ENCODE assay signal across 8 cellular contexts in genomic region chr10:128047991-128048826, GRCh38.
A peak's percentile ranks its signal among the peaks of the same experiment; 100 is the strongest.
DNase-seq lines count a peak whose midpoint lies in the region; ATAC-seq and TF ChIP-seq lines count a peak whose summit lies in the region.

No MANE protein-coding gene starts in this region.

- intact Hi-C loops in A673 (cut with micrococcal nuclease; ENCODE audit: unreplicated experiment): no loop called here

- no peak overlapping the region for H3K18ac ChIP-seq in mesenchymal stem cell (ENCODE audit: low read depth in 1 of 2, low read length in 2 of 2)

- H3K4me1 ChIP-seq in mesenchymal stem cell (ENCODE audit: control insufficient read depth, insufficient read depth, low read depth, low read length) (peaks cover 6% of the 10 kb centered on the region), A673 (ENCODE audit: insufficient read depth, low read length, poor library complexity, severe bottlenecking) (no peaks in the 10 kb centered on the region)

- CTCF ChIA-PET in A673 (lab: Charles Lee): no interaction called here

- H3K27me3 ChIP-seq in mesenchymal stem cell (ENCODE audit: control insufficient read depth in 1 of 2, insufficient read depth in 1 of 2, low read length in 2 of 2) (no peaks in the 10 kb centered on the region), A673 (replicated peaks; ENCODE audit: insufficient read depth, low read depth, low read length, poor library complexity) (no peaks in the 10 kb centered on the region)

- no peak overlapping the region for H2BK15ac ChIP-seq in mesenchymal stem cell (ENCODE audit: low read depth, poor library complexity, severe bottlenecking)

- no peak overlapping the region for H2AK5ac ChIP-seq in mesenchymal stem cell (ENCODE audit: low read length, severe bottlenecking)

- H3K14ac ChIP-seq in mesenchymal stem cell (ENCODE audit: low read length in 2 of 2): no peak overlapping the region

- H4K91ac ChIP-seq in mesenchymal stem cell (ENCODE audit: low read length): no peak overlapping the region

- peaks cover 2% of the 10 kb centered on the region for H3K79me1 ChIP-seq in mesenchymal stem cell (replicated peaks; ENCODE audit: low read length, poor library complexity, severe bottlenecking)

- no peak overlapping the region for H3K4ac ChIP-seq in mesenchymal stem cell (ENCODE audit: low read depth in 1 of 2, low read length in 2 of 2)

- H3K36me3 ChIP-seq in mesenchymal stem cell (ENCODE audit: control insufficient read depth in 1 of 2, insufficient read depth in 2 of 2, low read depth in 1 of 2, low read length in 2 of 2) (peaks cover 6 to 7% of the 10 kb centered on the region in 2 experiments), A673 (ENCODE audit: insufficient read depth, low read length, poor library complexity, severe bottlenecking) (no peaks in the 10 kb centered on the region)

- TF ChIP-seq CTCF in cardiac fibroblast (IDR thresholded peaks at IDR 0.05; ENCODE audit: low read depth, low read length): no peak
- no peak for TF ChIP-seq CTCF in A673 (conservative IDR thresholded peaks at IDR 0.05; ENCODE audit: low read depth, low read length)

- no peak overlapping the region for H2BK120ac ChIP-seq in mesenchymal stem cell (ENCODE audit: low read depth, low read length)

- H2AFZ ChIP-seq in mesenchymal stem cell (ENCODE audit: low read depth, low read length): no peak overlapping the region

- ATAC-seq in GM21619 (IDR thresholded peaks at IDR 0.05; ENCODE audit: unreplicated experiment): peak; percentile 30

- WGBS in mesenchymal stem cell: 76% methylated on average over 21 of the region's 21 CpGs

- H2BK12ac ChIP-seq in mesenchymal stem cell (ENCODE audit: low read length in 2 of 2): no peak overlapping the region

- POLR2A ChIA-PET in A673 (lab: Charles Lee; ENCODE audit: low non-redundant PET): no interaction called here

- no peak overlapping the region for H3K23ac ChIP-seq in mesenchymal stem cell (ENCODE audit: low read length in 2 of 2)

- H2BK5ac ChIP-seq in mesenchymal stem cell (ENCODE audit: low read depth, low read length, poor library complexity, severe bottlenecking): no peak overlapping the region

- DNase-seq in GM04503 (ENCODE audit: low read depth) (peak; percentile 10), NCI-H2171 treated with DMSO at 0.1 percent for 48 hours (lab: John Stamatoyannopoulos, UW) (peak; percentile 78), cardiac fibroblast (ENCODE audit: low read depth in 2 of 2) (peak; percentile 80 to 92), mesenchymal stem cell (peak; percentile 50), COR-L47 (lab: John Stamatoyannopoulos, UW) (no peak), NCI-H446 treated with DMSO at 0.1 percent for 48 hours (lab: John Stamatoyannopoulos, UW) (no peak), A673 (ENCODE audit: low spot score) (no peak)

- no peak overlapping the region for H3K27ac ChIP-seq in mesenchymal stem cell (ENCODE audit: low read length, poor library complexity, severe bottlenecking)
- no peak overlapping the region for H3K27ac ChIP-seq in A673 (ENCODE audit: low read depth, low read length, poor library complexity, severe bottlenecking)

- BruUV-seq in A673 (replicated peaks; lab: Mats Ljungman, UMichigan): no TSS peak

- no peaks in the 10 kb centered on the region for H3K9me3 ChIP-seq in mesenchymal stem cell (ENCODE audit: control insufficient read depth, low read length)
- H3K9me3 ChIP-seq in A673 (ENCODE audit: low read depth, low read length, poor library complexity, severe bottlenecking): no peaks in the 10 kb centered on the region

- H3K4me2 ChIP-seq in mesenchymal stem cell (ENCODE audit: low read length, poor library complexity, severe bottlenecking): no peak overlapping the region

- peak overlapping the region; percentile 54 for H3K9ac ChIP-seq in mesenchymal stem cell (ENCODE audit: low read length)

- H4K8ac ChIP-seq in mesenchymal stem cell (ENCODE audit: low read length): no peak overlapping the region

- H3K4me3 ChIP-seq in cardiac fibroblast (replicated peaks in 1 of 2; ENCODE audit: low read depth in 2 of 2, low read length in 2 of 2) (peak overlapping the region; percentile 6 to 35), mesenchymal stem cell (ENCODE audit: insufficient read depth in 1 of 2, low read depth in 1 of 2, low read length in 2 of 2) (no peak overlapping the region), A673 (ENCODE audit: low read depth, low read length, poor library complexity, severe bottlenecking) (no peak overlapping the region)

Comparison
In these comparisons a context has a peak if more than half of its experiments do, and no peak if none do; other contexts are left out.
1. DNase-seq: peak in GM04503 (single experiment), NCI-H2171 treated with DMSO at 0.1 percent for 48 hours (single experiment), cardiac fibroblast (2 of 2) and mesenchymal stem cell (single experiment); none in COR-L47 (single experiment), NCI-H446 treated with DMSO at 0.1 percent for 48 hours (single experiment) and A673 (single experiment).
2. H3K4me3 ChIP-seq: peak in cardiac fibroblast (2 of 2); none in mesenchymal stem cell (0 of 2) and A673 (single experiment).